ENCODE assay signal across 10 cellular contexts in genomic region chr1:154967331-154967950, GRCh38. TPM values are rescaled to one million over a fixed set of nuclear protein-coding genes. Genes with fewer than 3 reads are reported as not detected.
DNase-seq lines count a peak whose midpoint lies in the region; ATAC-seq, FAIRE-seq and TF ChIP-seq lines count a peak whose summit lies in the region.
"Had no signal": no experiment of that assay in that cellular context is flagged by ENCODE, and none has a peak within 500 bp of the region (broad histone marks: within the 10 kb centered on the region; RNA-seq: fewer than 3 reads in every experiment).

No MANE protein-coding gene starts in this region.

- peaks cover 55% of the 10 kb centered on the region for H3K36me3 Mint-ChIP-seq in HFFc6 (ENCODE audit: low read depth)
- peaks cover 49% of the 10 kb centered on the region for H3K36me3 Mint-ChIP-seq in activated T-helper 1 cell treated with anti-CD3 and anti-CD28 coated beads, Interleukin-12 subunit alpha, Interleukin-12 subunit beta, Interleukin-2, Interleukin-4 antibody, amounts not matched to agents 30 ng/mL and 10 ng/mL and 1 ng/mL, durations not matched to agents 14 hours and 24 hours and 36 hours (ENCODE audit: low read depth)
- H3K36me3 Mint-ChIP-seq in stimulated activated memory B cell treated with anti-CD40 and anti-IgM and Interleukin-4, amounts not matched to agents 10 μg/mL and 1 μg/mL and 100 μg/mL, for 72 hours = peaks cover 55% of the 10 kb centered on the region

- H3K36me3 ChIP-seq in keratinocyte (ENCODE audit: control insufficient read depth in 2 of 2, extremely low read depth in 1 of 2, insufficient read depth in 2 of 2, low read length in 2 of 2) = peaks cover 35 to 55% of the 10 kb centered on the region in 2 experiments

- H3K9me1 ChIP-seq in keratinocyte (ENCODE audit: control insufficient read depth, extremely low read depth, insufficient read depth, low read length) = no peaks in the 10 kb centered on the region

- no peaks in the 10 kb centered on the region for H3K27me3 ChIP-seq in keratinocyte (ENCODE audit: control insufficient read depth, extremely low read depth, insufficient read depth, low read length)

- no peak for DNase-seq in HFFc6
- no peak for DNase-seq in activated T-helper 1 cell treated with anti-CD3 and anti-CD28 coated beads, Interleukin-12 subunit alpha, Interleukin-12 subunit beta, Interleukin-2, Interleukin-4 antibody, amounts not matched to agents 30 ng/mL and 10 ng/mL and 1 ng/mL, durations not matched to agents 14 hours and 24 hours and 36 hours (ENCODE audit: low spot score)
- no peak for DNase-seq in keratinocyte (ENCODE audit: low read depth, low spot score)
- no peak for DNase-seq in kidney tubule cell (ENCODE audit: low spot score)
- DNase-seq: erythroblast, NCI-H2081 treated with DMSO at 0.1 percent for 48 hours had no signal

- H3K27ac ChIP-seq in keratinocyte (ENCODE audit: control insufficient read depth, insufficient read depth, low read length) = no peak overlapping the region

- H3K4me3 Mint-ChIP-seq in HFFc6 = peak overlapping the region; percentile 95
- H3K4me3 Mint-ChIP-seq in activated T-helper 1 cell treated with anti-CD3 and anti-CD28 coated beads, Interleukin-12 subunit alpha, Interleukin-12 subunit beta, Interleukin-2, Interleukin-4 antibody, amounts not matched to agents 30 ng/mL and 10 ng/mL and 1 ng/mL, durations not matched to agents 14 hours and 24 hours and 36 hours = no peak overlapping the region
- H3K4me3 Mint-ChIP-seq in stimulated activated memory B cell treated with anti-CD40 and anti-IgM and Interleukin-4, amounts not matched to agents 10 μg/mL and 1 μg/mL and 100 μg/mL, for 72 hours = no peak overlapping the region

- no peak overlapping the region for H3K27ac Mint-ChIP-seq in HFFc6
- H3K27ac Mint-ChIP-seq in activated T-helper 1 cell treated with anti-CD3 and anti-CD28 coated beads, Interleukin-12 subunit alpha, Interleukin-12 subunit beta, Interleukin-2, Interleukin-4 antibody, amounts not matched to agents 30 ng/mL and 10 ng/mL and 1 ng/mL, durations not matched to agents 14 hours and 24 hours and 36 hours = peak overlapping the region; percentile 18
- peak overlapping the region; percentile 3 for H3K27ac Mint-ChIP-seq in stimulated activated memory B cell treated with anti-CD40 and anti-IgM and Interleukin-4, amounts not matched to agents 10 μg/mL and 1 μg/mL and 100 μg/mL, for 72 hours

- dilution Hi-C loops in keratinocyte (cut with MboI; ENCODE audit: extremely low pct_ligation_motif_present, low sequenced_read_pairs) = no loop called here

- no peaks in the 10 kb centered on the region for H3K9me3 Mint-ChIP-seq in HFFc6
- no peaks in the 10 kb centered on the region for H3K9me3 Mint-ChIP-seq in activated T-helper 1 cell treated with anti-CD3 and anti-CD28 coated beads, Interleukin-12 subunit alpha, Interleukin-12 subunit beta, Interleukin-2, Interleukin-4 antibody, amounts not matched to agents 30 ng/mL and 10 ng/mL and 1 ng/mL, durations not matched to agents 14 hours and 24 hours and 36 hours
- H3K9me3 Mint-ChIP-seq in stimulated activated memory B cell treated with anti-CD40 and anti-IgM and Interleukin-4, amounts not matched to agents 10 μg/mL and 1 μg/mL and 100 μg/mL, for 72 hours = no peaks in the 10 kb centered on the region

- H3K4me2 ChIP-seq in keratinocyte (ENCODE audit: control insufficient read depth, extremely low read depth, insufficient read depth, low read depth, low read length) = peak overlapping the region; percentile 8

- H3K27me3 Mint-ChIP-seq in HFFc6 (ENCODE audit: insufficient read depth) = peaks cover 5% of the 10 kb centered on the region
- H3K27me3 Mint-ChIP-seq in activated T-helper 1 cell treated with anti-CD3 and anti-CD28 coated beads, Interleukin-12 subunit alpha, Interleukin-12 subunit beta, Interleukin-2, Interleukin-4 antibody, amounts not matched to agents 30 ng/mL and 10 ng/mL and 1 ng/mL, durations not matched to agents 14 hours and 24 hours and 36 hours (ENCODE audit: insufficient read depth) = no peaks in the 10 kb centered on the region
- no peaks in the 10 kb centered on the region for H3K27me3 Mint-ChIP-seq in stimulated activated memory B cell treated with anti-CD40 and anti-IgM and Interleukin-4, amounts not matched to agents 10 μg/mL and 1 μg/mL and 100 μg/mL, for 72 hours

- H2AFZ ChIP-seq in keratinocyte (ENCODE audit: control insufficient read depth, low read length) = no peak overlapping the region

- H3K4me1 Mint-ChIP-seq in HFFc6 (ENCODE audit: low read depth) = peaks cover 59% of the 10 kb centered on the region
- H3K4me1 Mint-ChIP-seq in activated T-helper 1 cell treated with anti-CD3 and anti-CD28 coated beads, Interleukin-12 subunit alpha, Interleukin-12 subunit beta, Interleukin-2, Interleukin-4 antibody, amounts not matched to agents 30 ng/mL and 10 ng/mL and 1 ng/mL, durations not matched to agents 14 hours and 24 hours and 36 hours (ENCODE audit: low read depth) = peaks cover 57% of the 10 kb centered on the region
- peaks cover 48% of the 10 kb centered on the region for H3K4me1 Mint-ChIP-seq in stimulated activated memory B cell treated with anti-CD40 and anti-IgM and Interleukin-4, amounts not matched to agents 10 μg/mL and 1 μg/mL and 100 μg/mL, for 72 hours

- intact Hi-C loops in activated T-helper 1 cell treated with anti-CD3 and anti-CD28 coated beads, Interleukin-12 subunit alpha, Interleukin-12 subunit beta, Interleukin-2, Interleukin-4 antibody, amounts not matched to agents 30 ng/mL and 10 ng/mL and 1 ng/mL, durations not matched to agents 14 hours and 24 hours and 36 hours (cut with micrococcal nuclease) = no loop called here

- H3K9me3 ChIP-seq in keratinocyte (ENCODE audit: control insufficient read depth, low read depth, low read length) = no peaks in the 10 kb centered on the region

- H3K79me2 ChIP-seq in keratinocyte (ENCODE audit: control insufficient read depth, insufficient read depth, low read length) = peaks cover 53% of the 10 kb centered on the region

- H3K9ac ChIP-seq in keratinocyte (ENCODE audit: control insufficient read depth, extremely low read depth, insufficient read depth, low read length) = no peak overlapping the region

- ATAC-seq in stimulated activated memory B cell treated with anti-CD40 and anti-IgM and Interleukin-4, amounts not matched to agents 10 μg/mL and 1 μg/mL and 100 μg/mL, for 72 hours = no peak
- no peak for ATAC-seq in GM19463 (IDR thresholded peaks at IDR 0.05; ENCODE audit: unreplicated experiment)
- no peak for ATAC-seq in HG02759 (IDR thresholded peaks at IDR 0.05; ENCODE audit: unreplicated experiment)

- FAIRE-seq in keratinocyte (lab: Jason Lieb, UNC) = no peak
- FAIRE-seq: GM12892 had no signal

- H3K4me1 ChIP-seq in keratinocyte (ENCODE audit: control insufficient read depth, extremely low read depth, insufficient read depth, low read length) = peaks cover 50% of the 10 kb centered on the region

- H3K4me3 ChIP-seq in keratinocyte (ENCODE audit: control insufficient read depth in 2 of 3, extremely low read depth in 1 of 3, insufficient read depth in 2 of 3, low read depth in 1 of 3, low read length in 3 of 3) = no peak overlapping the region

- TF ChIP-seq CTCF in HFFc6 (IDR thresholded peaks at IDR 0.05) = no peak
- no peak for TF ChIP-seq CTCF in keratinocyte (optimal IDR thresholded peaks at IDR 0.05 in 1 of 3, IDR thresholded peaks at IDR 0.05 in 1 of 3, conservative IDR thresholded peaks at IDR 0.05 in 1 of 3; ENCODE audit: extremely low read depth in 1 of 3, insufficient read depth in 2 of 3, low read length in 3 of 3)

- H4K20me1 ChIP-seq in keratinocyte (ENCODE audit: control insufficient read depth, extremely low read depth, insufficient read depth, low read length) = no peaks in the 10 kb centered on the region

RNA-seq across cellular contexts. Expression of gene SHC1, which starts 3.1 kb away (rescaled TPM):
- total RNA-seq in HFFc6 (2021; fragmentation: NEBNext Ultra II Directional; extraction: Animal tissue kit (Norgen Biotek cat#: 25700)) = 100 to 1,000 TPM; 371 to 461 (median 401) TPM
- total RNA-seq in activated T-helper 1 cell treated with anti-CD3 and anti-CD28 coated beads, Interleukin-12 subunit alpha, Interleukin-12 subunit beta, Interleukin-2, Interleukin-4 antibody, amounts not matched to agents 30 ng/mL and 10 ng/mL and 1 ng/mL, durations not matched to agents 14 hours and 24 hours and 36 hours = 61.4 and 62.3 TPM in 2 replicates
- polyA plus RNA-seq in keratinocyte = 245 to 385 TPM (median 272 TPM) in 3 replicates
- polyA plus RNA-seq in keratinocyte (2011; ENCODE audit: low read depth) = 41.9 TPM
- polyA plus RNA-seq in keratinocyte (2011; cell fraction: cytosol; rRNA removed) = 316 and 399 TPM in 2 replicates
- polyA plus RNA-seq in keratinocyte (2011; cell fraction: nucleus; rRNA removed) = 637 and 800 TPM in 2 replicates
- 195 and 241 TPM in 2 replicates for polyA plus RNA-seq in keratinocyte (2012; ENCODE audit: low replicate concordance)
- polyA minus RNA-seq in keratinocyte = 280 to 465 TPM (median 409 TPM) in 3 replicates
- polyA minus RNA-seq in keratinocyte (2011; cell fraction: cytosol; rRNA and poly(A)+ RNA removed) = 214 TPM
- 152 and 244 TPM in 2 replicates for polyA minus RNA-seq in keratinocyte (2011; cell fraction: nucleus; rRNA and poly(A)+ RNA removed)

RNA-seq across cellular contexts. Expression of gene PYGO2, which starts 5.9 kb away (rescaled TPM):
- total RNA-seq in HFFc6 (2021; fragmentation: NEBNext Ultra II Directional; extraction: Animal tissue kit (Norgen Biotek cat#: 25700)) = 10 to 100 TPM; 19.9 to 23.7 (median 21.3) TPM
- total RNA-seq in activated T-helper 1 cell treated with anti-CD3 and anti-CD28 coated beads, Interleukin-12 subunit alpha, Interleukin-12 subunit beta, Interleukin-2, Interleukin-4 antibody, amounts not matched to agents 30 ng/mL and 10 ng/mL and 1 ng/mL, durations not matched to agents 14 hours and 24 hours and 36 hours = 34.7 and 35.0 TPM in 2 replicates
- 15.1 to 22.3 TPM (median 15.9 TPM) in 3 replicates for polyA plus RNA-seq in keratinocyte
- polyA plus RNA-seq in keratinocyte (2011; ENCODE audit: low read depth) = 2.4 TPM
- polyA plus RNA-seq in keratinocyte (2011; cell fraction: cytosol; rRNA removed) = 15.2 and 15.6 TPM in 2 replicates
- polyA plus RNA-seq in keratinocyte (2011; cell fraction: nucleus; rRNA removed) = 33.6 and 33.8 TPM in 2 replicates
- 16.4 and 18.9 TPM in 2 replicates for polyA plus RNA-seq in keratinocyte (2012; ENCODE audit: low replicate concordance)
- 15.5 to 20.0 TPM (median 15.6 TPM) in 3 replicates for polyA minus RNA-seq in keratinocyte
- polyA minus RNA-seq in keratinocyte (2011; cell fraction: cytosol; rRNA and poly(A)+ RNA removed) = 20.5 TPM
- 10.2 and 12.9 TPM in 2 replicates for polyA minus RNA-seq in keratinocyte (2011; cell fraction: nucleus; rRNA and poly(A)+ RNA removed)

RNA-seq across cellular contexts. Expression of gene CKS1B, which starts 7.0 kb away (rescaled TPM):
- 100 to 1,000 TPM in 3 of 6 experiments, 10 to 100 TPM in 3; 52.7 to 111 (median 98.8) TPM for total RNA-seq in HFFc6 (2021; fragmentation: NEBNext Ultra II Directional; extraction: Animal tissue kit (Norgen Biotek cat#: 25700))
- 151 and 158 TPM in 2 replicates for total RNA-seq in activated T-helper 1 cell treated with anti-CD3 and anti-CD28 coated beads, Interleukin-12 subunit alpha, Interleukin-12 subunit beta, Interleukin-2, Interleukin-4 antibody, amounts not matched to agents 30 ng/mL and 10 ng/mL and 1 ng/mL, durations not matched to agents 14 hours and 24 hours and 36 hours
- 133 to 300 TPM (median 217 TPM) in 3 replicates for polyA plus RNA-seq in keratinocyte
- polyA plus RNA-seq in keratinocyte (2011; ENCODE audit: low read depth) = 8.8 TPM
- polyA plus RNA-seq in keratinocyte (2011; cell fraction: cytosol; rRNA removed) = 204 and 245 TPM in 2 replicates
- polyA plus RNA-seq in keratinocyte (2011; cell fraction: nucleus; rRNA removed) = 66.6 and 66.9 TPM in 2 replicates
- 78.8 and 129 TPM in 2 replicates for polyA plus RNA-seq in keratinocyte (2012; ENCODE audit: low replicate concordance)
- 75.8 to 128 TPM (median 83.8 TPM) in 3 replicates for polyA minus RNA-seq in keratinocyte
- 44.7 TPM for polyA minus RNA-seq in keratinocyte (2011; cell fraction: cytosol; rRNA and poly(A)+ RNA removed)
- 10.4 and 19.9 TPM in 2 replicates for polyA minus RNA-seq in keratinocyte (2011; cell fraction: nucleus; rRNA and poly(A)+ RNA removed)

RNA-seq across cellular contexts. Expression of gene PBXIP1, which starts 11.5 kb away (rescaled TPM):
- total RNA-seq in HFFc6 (2021; fragmentation: NEBNext Ultra II Directional; extraction: Animal tissue kit (Norgen Biotek cat#: 25700)) = 10 to 100 TPM; 26.4 to 42.5 (median 28.1) TPM
- total RNA-seq in activated T-helper 1 cell treated with anti-CD3 and anti-CD28 coated beads, Interleukin-12 subunit alpha, Interleukin-12 subunit beta, Interleukin-2, Interleukin-4 antibody, amounts not matched to agents 30 ng/mL and 10 ng/mL and 1 ng/mL, durations not matched to agents 14 hours and 24 hours and 36 hours = 25.1 and 27.9 TPM in 2 replicates
- polyA plus RNA-seq in keratinocyte = 15.1 to 29.9 TPM (median 15.6 TPM) in 3 replicates
- polyA plus RNA-seq in keratinocyte (2011; ENCODE audit: low read depth) = 5.8 TPM
- 4.9 and 7.7 TPM in 2 replicates for polyA plus RNA-seq in keratinocyte (2011; cell fraction: cytosol; rRNA removed)
- 45.9 and 54.4 TPM in 2 replicates for polyA plus RNA-seq in keratinocyte (2011; cell fraction: nucleus; rRNA removed)
- polyA plus RNA-seq in keratinocyte (2012; ENCODE audit: low replicate concordance) = 15.9 and 21.9 TPM in 2 replicates
- polyA minus RNA-seq in keratinocyte = 12.5 to 24.5 TPM (median 20.5 TPM) in 3 replicates
- polyA minus RNA-seq in keratinocyte (2011; cell fraction: cytosol; rRNA and poly(A)+ RNA removed) = 12.5 TPM
- polyA minus RNA-seq in keratinocyte (2011; cell fraction: nucleus; rRNA and poly(A)+ RNA removed) = 46.6 and 54.2 TPM in 2 replicates

RNA-seq across cellular contexts. Expression of gene FLAD1, which starts 15.7 kb away (rescaled TPM):
- 10 to 100 TPM; 25.1 to 35.3 (median 29.6) TPM for total RNA-seq in HFFc6 (2021; fragmentation: NEBNext Ultra II Directional; extraction: Animal tissue kit (Norgen Biotek cat#: 25700))
- total RNA-seq in activated T-helper 1 cell treated with anti-CD3 and anti-CD28 coated beads, Interleukin-12 subunit alpha, Interleukin-12 subunit beta, Interleukin-2, Interleukin-4 antibody, amounts not matched to agents 30 ng/mL and 10 ng/mL and 1 ng/mL, durations not matched to agents 14 hours and 24 hours and 36 hours = 69.2 and 74.3 TPM in 2 replicates
- polyA plus RNA-seq in keratinocyte = 44.7 to 101 TPM (median 51.4 TPM) in 3 replicates
- 39.1 TPM for polyA plus RNA-seq in keratinocyte (2011; ENCODE audit: low read depth)
- 46.5 and 61.9 TPM in 2 replicates for polyA plus RNA-seq in keratinocyte (2011; cell fraction: cytosol; rRNA removed)
- 99.8 and 124 TPM in 2 replicates for polyA plus RNA-seq in keratinocyte (2011; cell fraction: nucleus; rRNA removed)
- 54.2 and 66.7 TPM in 2 replicates for polyA plus RNA-seq in keratinocyte (2012; ENCODE audit: low replicate concordance)
- 68.7 to 133 TPM (median 68.8 TPM) in 3 replicates for polyA minus RNA-seq in keratinocyte
- polyA minus RNA-seq in keratinocyte (2011; cell fraction: cytosol; rRNA and poly(A)+ RNA removed) = 74.1 TPM
- polyA minus RNA-seq in keratinocyte (2011; cell fraction: nucleus; rRNA and poly(A)+ RNA removed) = 39.9 and 40.5 TPM in 2 replicates
